1 cellular context compared by ENCODE assay signal in the genomic region with DNA sequence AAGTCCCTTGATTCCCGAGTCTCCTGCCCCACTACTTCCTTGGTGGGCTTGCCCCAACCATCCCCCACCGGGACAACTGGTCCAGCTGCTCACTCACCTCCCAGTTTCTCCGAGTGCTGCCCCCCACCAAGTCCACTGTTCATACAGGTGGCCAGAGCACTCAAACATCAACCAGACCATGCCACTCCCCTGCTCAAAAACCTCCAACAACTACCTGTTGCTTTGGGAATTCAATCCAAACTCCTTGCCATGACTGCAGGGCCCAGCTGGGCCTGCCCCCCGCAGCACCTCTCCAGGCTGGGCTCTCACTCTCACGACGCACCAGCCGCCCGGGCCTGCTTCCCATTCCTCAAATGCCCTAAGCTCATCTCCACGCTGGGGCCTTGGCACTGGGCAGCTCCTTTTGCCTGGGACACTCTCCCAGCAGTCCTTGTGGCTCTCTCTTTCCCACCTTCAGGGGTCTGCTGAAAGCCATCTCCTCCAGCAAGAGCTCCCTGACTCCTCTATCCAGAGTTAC.
TF ChIP-seq lines count a peak whose summit lies in the region.

No MANE protein-coding gene starts in this region.

TF ChIP-seq in GM23338, 12 proteins besides CTCF, POLR2A, EP300 and RAD21 (continued from another document):
- TF ChIP-seq, protein P1, sequence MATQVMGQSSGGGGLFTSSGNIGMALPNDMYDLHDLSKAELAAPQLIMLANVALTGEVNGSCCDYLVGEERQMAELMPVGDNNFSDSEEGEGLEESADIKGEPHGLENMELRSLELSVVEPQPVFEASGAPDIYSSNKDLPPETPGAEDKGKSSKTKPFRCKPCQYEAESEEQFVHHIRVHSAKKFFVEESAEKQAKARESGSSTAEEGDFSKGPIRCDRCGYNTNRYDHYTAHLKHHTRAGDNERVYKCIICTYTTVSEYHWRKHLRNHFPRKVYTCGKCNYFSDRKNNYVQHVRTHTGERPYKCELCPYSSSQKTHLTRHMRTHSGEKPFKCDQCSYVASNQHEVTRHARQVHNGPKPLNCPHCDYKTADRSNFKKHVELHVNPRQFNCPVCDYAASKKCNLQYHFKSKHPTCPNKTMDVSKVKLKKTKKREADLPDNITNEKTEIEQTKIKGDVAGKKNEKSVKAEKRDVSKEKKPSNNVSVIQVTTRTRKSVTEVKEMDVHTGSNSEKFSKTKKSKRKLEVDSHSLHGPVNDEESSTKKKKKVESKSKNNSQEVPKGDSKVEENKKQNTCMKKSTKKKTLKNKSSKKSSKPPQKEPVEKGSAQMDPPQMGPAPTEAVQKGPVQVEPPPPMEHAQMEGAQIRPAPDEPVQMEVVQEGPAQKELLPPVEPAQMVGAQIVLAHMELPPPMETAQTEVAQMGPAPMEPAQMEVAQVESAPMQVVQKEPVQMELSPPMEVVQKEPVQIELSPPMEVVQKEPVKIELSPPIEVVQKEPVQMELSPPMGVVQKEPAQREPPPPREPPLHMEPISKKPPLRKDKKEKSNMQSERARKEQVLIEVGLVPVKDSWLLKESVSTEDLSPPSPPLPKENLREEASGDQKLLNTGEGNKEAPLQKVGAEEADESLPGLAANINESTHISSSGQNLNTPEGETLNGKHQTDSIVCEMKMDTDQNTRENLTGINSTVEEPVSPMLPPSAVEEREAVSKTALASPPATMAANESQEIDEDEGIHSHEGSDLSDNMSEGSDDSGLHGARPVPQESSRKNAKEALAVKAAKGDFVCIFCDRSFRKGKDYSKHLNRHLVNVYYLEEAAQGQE (IDR thresholded peaks at IDR 0.05; ENCODE audit: unreplicated experiment), result no peak
- TF ChIP-seq, protein P2, sequence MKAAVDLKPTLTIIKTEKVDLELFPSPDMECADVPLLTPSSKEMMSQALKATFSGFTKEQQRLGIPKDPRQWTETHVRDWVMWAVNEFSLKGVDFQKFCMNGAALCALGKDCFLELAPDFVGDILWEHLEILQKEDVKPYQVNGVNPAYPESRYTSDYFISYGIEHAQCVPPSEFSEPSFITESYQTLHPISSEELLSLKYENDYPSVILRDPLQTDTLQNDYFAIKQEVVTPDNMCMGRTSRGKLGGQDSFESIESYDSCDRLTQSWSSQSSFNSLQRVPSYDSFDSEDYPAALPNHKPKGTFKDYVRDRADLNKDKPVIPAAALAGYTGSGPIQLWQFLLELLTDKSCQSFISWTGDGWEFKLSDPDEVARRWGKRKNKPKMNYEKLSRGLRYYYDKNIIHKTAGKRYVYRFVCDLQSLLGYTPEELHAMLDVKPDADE (IDR thresholded peaks at IDR 0.05), result no peak
- TF ChIP-seq NANOG (IDR thresholded peaks at IDR 0.05; ENCODE audit: borderline replicate concordance), result no peak
- TF ChIP-seq EZH2 (IDR thresholded peaks at IDR 0.05; ENCODE audit: low read depth, unreplicated experiment), result no peak
- TF ChIP-seq EZH2phosphoT487 (IDR thresholded peaks at IDR 0.05; ENCODE audit: unreplicated experiment), result no peak
- TF ChIP-seq, protein P3, sequence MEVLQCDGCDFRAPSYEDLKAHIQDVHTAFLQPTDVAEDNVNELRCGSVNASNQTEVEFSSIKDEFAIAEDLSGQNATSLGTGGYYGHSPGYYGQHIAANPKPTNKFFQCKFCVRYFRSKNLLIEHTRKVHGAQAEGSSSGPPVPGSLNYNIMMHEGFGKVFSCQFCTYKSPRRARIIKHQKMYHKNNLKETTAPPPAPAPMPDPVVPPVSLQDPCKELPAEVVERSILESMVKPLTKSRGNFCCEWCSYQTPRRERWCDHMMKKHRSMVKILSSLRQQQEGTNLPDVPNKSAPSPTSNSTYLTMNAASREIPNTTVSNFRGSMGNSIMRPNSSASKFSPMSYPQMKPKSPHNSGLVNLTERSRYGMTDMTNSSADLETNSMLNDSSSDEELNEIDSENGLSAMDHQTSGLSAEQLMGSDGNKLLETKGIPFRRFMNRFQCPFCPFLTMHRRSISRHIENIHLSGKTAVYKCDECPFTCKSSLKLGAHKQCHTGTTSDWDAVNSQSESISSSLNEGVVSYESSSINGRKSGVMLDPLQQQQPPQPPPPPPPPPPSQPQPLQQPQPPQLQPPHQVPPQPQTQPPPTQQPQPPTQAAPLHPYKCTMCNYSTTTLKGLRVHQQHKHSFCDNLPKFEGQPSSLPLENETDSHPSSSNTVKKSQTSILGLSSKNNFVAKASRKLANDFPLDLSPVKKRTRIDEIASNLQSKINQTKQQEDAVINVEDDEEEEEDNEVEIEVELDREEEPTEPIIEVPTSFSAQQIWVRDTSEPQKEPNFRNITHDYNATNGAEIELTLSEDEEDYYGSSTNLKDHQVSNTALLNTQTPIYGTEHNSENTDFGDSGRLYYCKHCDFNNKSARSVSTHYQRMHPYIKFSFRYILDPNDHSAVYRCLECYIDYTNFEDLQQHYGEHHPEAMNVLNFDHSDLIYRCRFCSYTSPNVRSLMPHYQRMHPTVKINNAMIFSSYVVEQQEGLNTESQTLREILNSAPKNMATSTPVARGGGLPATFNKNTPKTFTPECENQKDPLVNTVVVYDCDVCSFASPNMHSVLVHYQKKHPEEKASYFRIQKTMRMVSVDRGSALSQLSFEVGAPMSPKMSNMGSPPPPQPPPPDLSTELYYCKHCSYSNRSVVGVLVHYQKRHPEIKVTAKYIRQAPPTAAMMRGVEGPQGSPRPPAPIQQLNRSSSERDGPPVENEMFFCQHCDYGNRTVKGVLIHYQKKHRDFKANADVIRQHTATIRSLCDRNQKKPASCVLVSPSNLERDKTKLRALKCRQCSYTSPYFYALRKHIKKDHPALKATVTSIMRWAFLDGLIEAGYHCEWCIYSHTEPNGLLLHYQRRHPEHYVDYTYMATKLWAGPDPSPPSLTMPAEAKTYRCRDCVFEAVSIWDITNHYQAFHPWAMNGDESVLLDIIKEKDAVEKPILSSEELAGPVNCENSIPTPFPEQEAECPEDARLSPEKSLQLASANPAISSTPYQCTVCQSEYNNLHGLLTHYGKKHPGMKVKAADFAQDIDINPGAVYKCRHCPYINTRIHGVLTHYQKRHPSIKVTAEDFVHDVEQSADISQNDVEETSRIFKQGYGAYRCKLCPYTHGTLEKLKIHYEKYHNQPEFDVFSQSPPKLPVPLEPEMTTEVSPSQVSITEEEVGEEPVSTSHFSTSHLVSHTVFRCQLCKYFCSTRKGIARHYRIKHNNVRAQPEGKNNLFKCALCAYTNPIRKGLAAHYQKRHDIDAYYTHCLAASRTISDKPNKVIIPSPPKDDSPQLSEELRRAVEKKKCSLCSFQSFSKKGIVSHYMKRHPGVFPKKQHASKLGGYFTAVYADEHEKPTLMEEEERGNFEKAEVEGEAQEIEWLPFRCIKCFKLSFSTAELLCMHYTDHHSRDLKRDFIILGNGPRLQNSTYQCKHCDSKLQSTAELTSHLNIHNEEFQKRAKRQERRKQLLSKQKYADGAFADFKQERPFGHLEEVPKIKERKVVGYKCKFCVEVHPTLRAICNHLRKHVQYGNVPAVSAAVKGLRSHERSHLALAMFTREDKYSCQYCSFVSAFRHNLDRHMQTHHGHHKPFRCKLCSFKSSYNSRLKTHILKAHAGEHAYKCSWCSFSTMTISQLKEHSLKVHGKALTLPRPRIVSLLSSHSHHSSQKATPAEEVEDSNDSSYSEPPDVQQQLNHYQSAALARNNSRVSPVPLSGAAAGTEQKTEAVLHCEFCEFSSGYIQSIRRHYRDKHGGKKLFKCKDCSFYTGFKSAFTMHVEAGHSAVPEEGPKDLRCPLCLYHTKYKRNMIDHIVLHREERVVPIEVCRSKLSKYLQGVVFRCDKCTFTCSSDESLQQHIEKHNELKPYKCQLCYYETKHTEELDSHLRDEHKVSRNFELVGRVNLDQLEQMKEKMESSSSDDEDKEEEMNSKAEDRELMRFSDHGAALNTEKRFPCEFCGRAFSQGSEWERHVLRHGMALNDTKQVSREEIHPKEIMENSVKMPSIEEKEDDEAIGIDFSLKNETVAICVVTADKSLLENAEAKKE (CRISPR knock-in tag; IDR thresholded peaks at IDR 0.05), result no peak
TF ChIP-seq in GM23338: peak in this region for 0.
